14 cellular contexts compared by ENCODE assay signal in genomic region chr10:50395279-50395678, GRCh38.
DNase-seq lines count a peak whose midpoint lies in the region; ATAC-seq, FAIRE-seq and TF ChIP-seq lines count a peak whose summit lies in the region.
"Had no signal": no experiment of that assay in that cellular context is flagged by ENCODE, and none has a peak within 500 bp of the region (broad histone marks: within the 10 kb centered on the region; RNA-seq: fewer than 3 reads in every experiment).

No MANE protein-coding gene starts in this region.

- WGBS in gastroesophageal sphincter (ENCODE audit: low coverage in 1 of 2), 2 donors: 67 to 80% methylated on average over 1 of the region's 1 CpG

- H3K4me1 ChIP-seq in gastroesophageal sphincter (peaks cover 0 to 15% (median 0%) of the 10 kb centered on the region in 3 donors), subcutaneous abdominal adipose tissue (ENCODE audit: control insufficient read depth in 5 of 5, insufficient read depth in 5 of 5, low read length in 5 of 5) (peaks cover 0 to 39% (median 29%) of the 10 kb centered on the region in 5 donors), kidney (ENCODE audit: control insufficient read depth in 1 of 2, insufficient read depth in 1 of 2, low read depth in 1 of 2, low read length in 2 of 2) (peaks cover 0 to 4% of the 10 kb centered on the region in 2 donors)

- POLR2A ChIA-PET in WTC11 (lab: Charles Lee): interaction anchor here (0.6 kb wide), 1 partner anchor 13 kb away, joined by 5 read pairs; no protein-coding TSS in a partner anchor

- CTCF ChIA-PET in WTC11 (lab: Charles Lee): interaction anchor here (1.1 kb wide), 1 partner anchor 28 kb away, joined by 3 read pairs; no protein-coding TSS in a partner anchor

- no peaks in the 10 kb centered on the region for H3K9me3 Mint-ChIP-seq in WTC11
- H3K9me3 Mint-ChIP-seq in activated CD4-positive, alpha-beta T cell treated with anti-CD3 and anti-CD28 coated beads, Interleukin-2, amount 10 ng/mL, durations not matched to agents 24 days and 14 days: peaks cover 4% of the 10 kb centered on the region
- H3K9me3 Mint-ChIP-seq: activated naive CD8-positive, alpha-beta T cell treated with anti-CD3 and anti-CD28 coated beads, Interleukin-2, amount 10 ng/mL, durations not matched to agents 7 days and 5 days had no signal

- no peak for TF ChIP-seq CTCF in WTC11 (IDR thresholded peaks at IDR 0.05)
- TF ChIP-seq CTCF in gastroesophageal sphincter (IDR thresholded peaks at IDR 0.05): no peak
- no peak for TF ChIP-seq CTCF in kidney (IDR thresholded peaks at IDR 0.05; ENCODE audit: borderline replicate concordance, extremely low read depth, insufficient read depth)

- no peaks in the 10 kb centered on the region for H3K27me3 ChIP-seq in gastroesophageal sphincter
- no peaks in the 10 kb centered on the region for H3K27me3 ChIP-seq in subcutaneous abdominal adipose tissue (ENCODE audit: control insufficient read depth in 5 of 5, insufficient read depth in 4 of 5, low read length in 5 of 5)

- H3K27ac Mint-ChIP-seq in WTC11: no peak overlapping the region
- H3K27ac Mint-ChIP-seq in activated CD4-positive, alpha-beta T cell treated with anti-CD3 and anti-CD28 coated beads, Interleukin-2, amount 10 ng/mL, durations not matched to agents 24 days and 14 days: no peak overlapping the region
- H3K27ac Mint-ChIP-seq: activated CD8-positive, alpha-beta T cell treated with anti-CD3 and anti-CD28 coated beads, Interleukin-2, amount 10 ng/mL, durations not matched to agents 7 days and 5 days; activated naive CD8-positive, alpha-beta T cell treated with anti-CD3 and anti-CD28 coated beads, Interleukin-2, amount 10 ng/mL, durations not matched to agents 7 days and 5 days had no signal

- H3K4me3 Mint-ChIP-seq in WTC11: no peak overlapping the region
- H3K4me3 Mint-ChIP-seq in activated CD4-positive, alpha-beta T cell treated with anti-CD3 and anti-CD28 coated beads, Interleukin-2, amount 10 ng/mL, durations not matched to agents 24 days and 14 days: no peak overlapping the region
- H3K4me3 Mint-ChIP-seq: activated CD8-positive, alpha-beta T cell treated with anti-CD3 and anti-CD28 coated beads, Interleukin-2, amount 10 ng/mL, durations not matched to agents 7 days and 5 days; activated naive CD8-positive, alpha-beta T cell treated with anti-CD3 and anti-CD28 coated beads, Interleukin-2, amount 10 ng/mL, durations not matched to agents 7 days and 5 days had no signal

- ATAC-seq in WTC11 (no peak), gastroesophageal sphincter (peak; percentile 83), GM18502 (IDR thresholded peaks at IDR 0.05; ENCODE audit: poor library complexity, unreplicated experiment) (no peak)
- ATAC-seq: activated CD8-positive, alpha-beta T cell treated with anti-CD3 and anti-CD28 coated beads, Interleukin-2, amount 10 ng/mL, durations not matched to agents 7 days and 5 days had no signal

- TF ChIP-seq EP300 in gastroesophageal sphincter (IDR thresholded peaks at IDR 0.05): no peak

- H3K27ac ChIP-seq in gastroesophageal sphincter (no peak overlapping the region), subcutaneous abdominal adipose tissue (ENCODE audit: low read depth, low read length) (peak overlapping the region; percentile 87), kidney (ENCODE audit: low read depth in 2 of 2, low read length in 2 of 2) (no peak overlapping the region)

- H3K9me3 ChIP-seq in gastroesophageal sphincter (no peaks in the 10 kb centered on the region), subcutaneous abdominal adipose tissue (ENCODE audit: control insufficient read depth in 5 of 5, low read length in 5 of 5) (no peaks in the 10 kb centered on the region), kidney (ENCODE audit: control insufficient read depth in 1 of 2, low read length in 2 of 2) (no peaks in the 10 kb centered on the region)

- intact Hi-C loops in kidney (cut with DNase I): no loop called here
- intact Hi-C loops in activated CD4-positive, alpha-beta T cell treated with anti-CD3 and anti-CD28 coated beads, Interleukin-2, amount 10 ng/mL, durations not matched to agents 24 days and 14 days (cut with micrococcal nuclease): no loop called here

- peak; percentile 13 for DNase-seq in NK-92 treated with Interleukin-12 subunit alpha and Interleukin-12 subunit beta, amount 100 ng/mL, for 24 hours (lab: John Stamatoyannopoulos, UW)
- DNase-seq in NK-92 (lab: John Stamatoyannopoulos, UW; ENCODE audit: unreplicated experiment): no peak
- DNase-seq in WTC11 (ENCODE audit: low spot score): no peak
- DNase-seq in kidney: no peak
- DNase-seq in activated CD4-positive, alpha-beta T cell treated with anti-CD3 and anti-CD28 coated beads, Interleukin-2, amount 10 ng/mL, durations not matched to agents 24 days and 14 days: no peak
- DNase-seq: ACHN; activated CD8-positive, alpha-beta T cell treated with anti-CD3 and anti-CD28 coated beads, Interleukin-2, amount 10 ng/mL, durations not matched to agents 7 days and 5 days; activated naive CD8-positive, alpha-beta T cell treated with anti-CD3 and anti-CD28 coated beads, Interleukin-2, amount 10 ng/mL, durations not matched to agents 7 days and 5 days; Karpas-422; NCI-H446; trophoblast cell had no signal

- H3K27me3 Mint-ChIP-seq in WTC11 (ENCODE audit: low read depth): no peaks in the 10 kb centered on the region
- H3K27me3 Mint-ChIP-seq in activated CD4-positive, alpha-beta T cell treated with anti-CD3 and anti-CD28 coated beads, Interleukin-2, amount 10 ng/mL, durations not matched to agents 24 days and 14 days: no peaks in the 10 kb centered on the region
- H3K27me3 Mint-ChIP-seq: activated naive CD8-positive, alpha-beta T cell treated with anti-CD3 and anti-CD28 coated beads, Interleukin-2, amount 10 ng/mL, durations not matched to agents 7 days and 5 days had no signal

- TF ChIP-seq POLR2A in gastroesophageal sphincter (IDR thresholded peaks at IDR 0.05): no peak

- H3K9ac ChIP-seq in subcutaneous abdominal adipose tissue (ENCODE audit: low read length in 5 of 5): peak overlapping the region in 1 of 5 donors; percentile 63
- no peak overlapping the region for H3K9ac ChIP-seq in kidney (ENCODE audit: low read length in 2 of 2)

- no peak for FAIRE-seq in kidney (lab: Jason Lieb, UNC)

- H3K36me3 Mint-ChIP-seq in WTC11: no peaks in the 10 kb centered on the region
- peaks cover 8% of the 10 kb centered on the region for H3K36me3 Mint-ChIP-seq in activated CD4-positive, alpha-beta T cell treated with anti-CD3 and anti-CD28 coated beads, Interleukin-2, amount 10 ng/mL, durations not matched to agents 24 days and 14 days (ENCODE audit: low read depth)

- no peak overlapping the region for H3K4me3 ChIP-seq in gastroesophageal sphincter
- peak overlapping the region in 1 of 5 donors; percentile 7 for H3K4me3 ChIP-seq in subcutaneous abdominal adipose tissue (ENCODE audit: low read depth in 1 of 5, low read length in 5 of 5)
- H3K4me3 ChIP-seq in kidney (ENCODE audit: low read length in 2 of 2): no peak overlapping the region

- H3K36me3 ChIP-seq in gastroesophageal sphincter: no peaks in the 10 kb centered on the region
- no peaks in the 10 kb centered on the region for H3K36me3 ChIP-seq in subcutaneous abdominal adipose tissue (ENCODE audit: control insufficient read depth in 5 of 5, insufficient read depth in 5 of 5, low read length in 5 of 5)
- no peaks in the 10 kb centered on the region for H3K36me3 ChIP-seq in kidney (ENCODE audit: control insufficient read depth in 1 of 2, insufficient read depth in 2 of 2, low read length in 2 of 2)

- H3K4me1 Mint-ChIP-seq in WTC11: peaks cover 23% of the 10 kb centered on the region
- H3K4me1 Mint-ChIP-seq in activated CD4-positive, alpha-beta T cell treated with anti-CD3 and anti-CD28 coated beads, Interleukin-2, amount 10 ng/mL, durations not matched to agents 24 days and 14 days: peaks cover 27% of the 10 kb centered on the region

TF ChIP-seq in WTC11, 78 proteins besides CTCF, POLR2A, EP300 and RAD21:
- TF ChIP-seq NFYB (CRISPR knock-in tag; conservative IDR thresholded peaks at IDR 0.05; ENCODE audit: low read depth) (no peak), GABPB1 (CRISPR knock-in tag; IDR thresholded peaks at IDR 0.05) (peak; percentile 72), ZNF317 (CRISPR knock-in tag; IDR thresholded peaks at IDR 0.05; ENCODE audit: borderline replicate concordance, low read depth) (no peak)
